In the genomic region with DNA sequence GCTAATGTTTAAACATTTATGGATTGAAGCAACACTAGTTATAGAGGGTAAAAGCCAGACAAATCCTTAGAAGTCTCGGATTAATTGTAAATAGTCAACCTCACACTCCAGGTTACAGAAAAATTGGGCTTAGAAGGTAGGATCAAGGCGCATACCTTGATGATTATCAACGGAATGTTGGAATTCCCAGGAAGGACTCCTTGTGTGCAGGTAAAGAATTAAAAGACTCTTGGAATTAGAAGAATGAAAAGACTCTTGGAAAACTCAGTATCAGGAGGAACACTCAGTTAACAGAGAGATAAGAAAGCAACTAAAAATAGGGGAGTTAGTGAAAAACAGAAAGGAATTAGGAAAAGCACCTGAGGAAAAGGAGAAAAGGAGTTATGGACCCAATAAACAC, we compare ENCODE assay signal across 23 cellular contexts.
"Had no signal": no experiment of that assay in that cellular context is flagged by ENCODE, and none has a peak within 500 bp of the region (broad histone marks: within the 10 kb centered on the region; RNA-seq: fewer than 3 reads in every experiment).

No MANE protein-coding gene starts in this region.

- H3K27ac ChIP-seq: HL-60, KMS-11, SJSA1, SK-N-MC had no signal

- ATAC-seq: K562 had no signal

- H3K4me2 ChIP-seq: KMS-11 had no signal

- H3K27ac Mint-ChIP-seq: IgD-negative memory B cell had no signal

- H3K4me1 Mint-ChIP-seq: IgD-negative memory B cell had no signal

- H3K9ac ChIP-seq: KMS-11 had no signal

- H3K36me3 ChIP-seq: SJSA1 had no signal

- H3K27me3 Mint-ChIP-seq: IgD-negative memory B cell had no signal

- H3K9me3 Mint-ChIP-seq: IgD-negative memory B cell had no signal

- H3K36me3 Mint-ChIP-seq: IgD-negative memory B cell had no signal

- H3K27me3 ChIP-seq: SJSA1 had no signal

- H3K9me3 ChIP-seq: SJSA1 had no signal

- H3K4me1 ChIP-seq: SJSA1 had no signal

- DNase-seq: Kasumi-1, MM.1S, NCI-H1092 treated with DMSO at 0.1 percent for 48 hours, NCI-H1436, NCI-H187, NCI-H2029, NCI-H2081 treated with DMSO at 0.1 percent for 48 hours, NCI-H2171, NCI-H226, NCI-H446, NCI-H510A, NCI-H524 treated with DMSO at 0.1 percent for 48 hours, NCI-H69, NCI-H774, Right ventricle myocardium superior, RPMI8226, SIG-M5 had no signal

- H3K4me3 Mint-ChIP-seq: IgD-negative memory B cell had no signal

- H3K4me3 ChIP-seq: K562, SJSA1, SK-N-MC had no signal
